In the genomic region with DNA sequence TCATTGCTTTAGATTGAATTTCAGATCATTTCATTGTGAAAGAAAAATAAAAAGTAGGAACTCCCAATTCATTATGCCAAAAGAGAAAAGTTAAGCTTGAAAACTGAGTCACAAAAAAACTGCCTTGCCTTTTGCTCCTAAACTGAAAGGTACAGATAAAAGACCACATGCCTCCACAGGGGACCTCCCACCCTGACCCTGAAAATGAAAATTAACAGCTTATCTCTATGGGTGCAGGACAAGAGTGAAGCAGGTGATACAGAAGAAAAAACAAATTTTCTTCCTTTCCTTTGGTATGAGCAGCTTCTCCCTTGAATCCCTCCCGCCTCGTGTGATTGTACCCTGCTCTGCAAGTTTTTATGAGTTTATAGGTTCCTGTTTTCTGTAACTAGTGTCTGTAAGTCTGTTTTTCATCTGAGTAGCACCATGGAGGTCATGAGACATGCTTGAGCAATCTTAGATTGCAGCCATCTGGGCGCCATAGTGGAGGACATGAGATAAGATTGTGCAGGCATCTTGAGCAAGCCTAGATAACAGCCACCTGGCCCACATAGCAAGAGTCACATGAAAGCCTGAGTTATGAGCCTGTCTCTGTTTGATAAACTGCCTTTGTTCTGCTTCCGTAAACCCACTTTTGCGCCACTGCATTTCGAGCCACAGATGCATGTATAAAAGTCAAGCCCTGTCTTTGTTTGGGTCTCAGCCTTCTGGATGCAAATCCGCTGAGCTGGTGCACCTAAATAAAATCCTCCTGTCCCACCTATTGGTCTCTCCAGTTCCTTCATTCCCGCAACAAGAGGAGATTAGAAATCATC, we compare ENCODE assay signal across 20 cellular contexts. TPM values are rescaled to one million over a fixed set of nuclear protein-coding genes. Genes with fewer than 3 reads are reported as not detected.
A peak's percentile ranks its signal among the peaks of the same experiment; 100 is the strongest.
DNase-seq lines count a peak whose midpoint lies in the region; TF ChIP-seq lines count a peak whose summit lies in the region.
"Had no signal": no experiment of that assay in that cellular context is flagged by ENCODE, and none has a peak within 500 bp of the region (broad histone marks: within the 10 kb centered on the region; RNA-seq: fewer than 3 reads in every experiment).

No MANE protein-coding gene starts in this region.

- no TSS peak for BruUV-seq in Caco-2 (replicated peaks; lab: Mats Ljungman, UMichigan)

- H3K4me1 Mint-ChIP-seq in Caco-2 (ENCODE audit: low read depth, unreplicated experiment), result no peaks in the 10 kb centered on the region
- H3K4me1 Mint-ChIP-seq: activated T-helper 17 cell treated with anti-CD3 and anti-CD28 coated beads, Interleukin-2, amount 50 U/mL, for 72 hours had no signal

- H3K9me3 ChIP-seq in Caco-2 (peaks cover 44% of the 10 kb centered on the region), ovary (peaks cover 0 to 7% of the 10 kb centered on the region in 2 donors)

- WGBS in lower leg skin, 2 donors, result 86 to 89% methylated on average over 8 of the region's 8 CpGs
- WGBS in ovary, 3 donors, result 71 to 83% (median 73%) methylated on average over 8 of the region's 8 CpGs

- H3K36me3 Mint-ChIP-seq in Caco-2 (ENCODE audit: insufficient read depth, unreplicated experiment), result peaks cover 4% of the 10 kb centered on the region

- CTCF ChIA-PET in Caco-2 (lab: Charles Lee), result no interaction called here

- no peaks in the 10 kb centered on the region for H3K27me3 Mint-ChIP-seq in Caco-2 (ENCODE audit: insufficient read depth, unreplicated experiment)

- POLR2A ChIA-PET in Caco-2 (lab: Charles Lee), result no interaction called here

- H3K27ac ChIP-seq in ovary, result no peak overlapping the region
- H3K27ac ChIP-seq: coronary artery, epithelial cell of prostate, Peyer's patch, right atrium auricular region had no signal

- H3K27ac Mint-ChIP-seq in Caco-2 (ENCODE audit: unreplicated experiment), result no peak overlapping the region
- H3K27ac Mint-ChIP-seq: activated CD4-positive, alpha-beta memory T cell treated with anti-CD3 and anti-CD28 coated beads for 36 hours; activated T-helper 17 cell treated with anti-CD3 and anti-CD28 coated beads, Interleukin-2, amount 50 U/mL, for 72 hours had no signal

- TF ChIP-seq CTCF in Caco-2 (IDR thresholded peaks at IDR 0.05; ENCODE audit: insufficient read depth in 1 of 2, low read depth in 1 of 2, low read length in 1 of 2, severe bottlenecking in 1 of 2, unreplicated experiment in 1 of 2) (no peak), fibroblast of pulmonary artery (IDR thresholded peaks at IDR 0.05; ENCODE audit: low read length, missing control alignments) (no peak), lower leg skin (IDR thresholded peaks at IDR 0.05) (no peak), ovary (IDR thresholded peaks at IDR 0.05) (no peak)

- no peak for TF ChIP-seq EP300 in ovary (IDR thresholded peaks at IDR 0.05)

- DNase-seq in Caco-2, result peak; percentile 37 to 41
- peak; percentile 19 to 24 for DNase-seq in Kasumi-1 (lab: John Stamatoyannopoulos, UW)
- DNase-seq in RKO (ENCODE audit: low spot score), result peak; percentile 14
- peak; percentile 14 for DNase-seq in fibroblast of pulmonary artery (ENCODE audit: low read depth)
- DNase-seq in lower leg skin (ENCODE audit: low spot score in 2 of 2), result no peak
- DNase-seq in COLO668 (lab: John Stamatoyannopoulos, UW; ENCODE audit: unreplicated experiment), result no peak
- DNase-seq in stimulated activated naive CD4-positive, alpha-beta T cell (lab: John Stamatoyannopoulos, UW), result no peak
- DNase-seq in ovary, result no peak
- DNase-seq: activated CD4-positive, alpha-beta memory T cell treated with anti-CD3 and anti-CD28 coated beads for 36 hours; glutamatergic neuron; GOT3; kidney; midbrain; NCI-H1417 treated with DMSO at 0.1 percent for 48 hours; Peyer's patch; SW 1271 had no signal

- H3K4me1 ChIP-seq in Caco-2, result no peaks in the 10 kb centered on the region
- no peaks in the 10 kb centered on the region for H3K4me1 ChIP-seq in ovary (ENCODE audit: insufficient read depth)
- H3K4me1 ChIP-seq: Peyer's patch, right atrium auricular region had no signal

- peaks cover 43% of the 10 kb centered on the region for H3K9me3 Mint-ChIP-seq in Caco-2 (ENCODE audit: unreplicated experiment)

- no peaks in the 10 kb centered on the region for H3K27me3 ChIP-seq in Caco-2 (replicated peaks; ENCODE audit: control insufficient read depth, insufficient read depth, low read length)
- H3K27me3 ChIP-seq in ovary, result no peaks in the 10 kb centered on the region
- H3K27me3 ChIP-seq: Peyer's patch, right atrium auricular region had no signal

- TF ChIP-seq POLR2A in lower leg skin (IDR thresholded peaks at IDR 0.05) (no peak), ovary (IDR thresholded peaks at IDR 0.05) (no peak)

- H3K36me3 ChIP-seq in Caco-2 (ENCODE audit: control insufficient read depth, insufficient read depth, low read length) (no peaks in the 10 kb centered on the region), ovary (no peaks in the 10 kb centered on the region)
- H3K36me3 ChIP-seq: Peyer's patch, right atrium auricular region had no signal

- no peak overlapping the region for H3K4me3 ChIP-seq in Caco-2 (ENCODE audit: low read depth, low read length)
- no peak overlapping the region for H3K4me3 ChIP-seq in fibroblast of pulmonary artery (replicated peaks; ENCODE audit: low read depth, low read length)
- no peak overlapping the region for H3K4me3 ChIP-seq in lower leg skin (ENCODE audit: low read depth, poor library complexity, severe bottlenecking)
- no peak overlapping the region for H3K4me3 ChIP-seq in ovary
- H3K4me3 ChIP-seq: coronary artery, Peyer's patch, right atrium auricular region had no signal

- intact Hi-C loops in Caco-2 (cut with micrococcal nuclease; ENCODE audit: unreplicated experiment) (no loop called here), lower leg skin (cut with DNase I; ENCODE audit: low total_unique reads) (no loop called here), ovary (cut with DNase I) (no loop called here)

- no peak overlapping the region for H3K4me3 Mint-ChIP-seq in Caco-2 (ENCODE audit: unreplicated experiment)
- H3K4me3 Mint-ChIP-seq: activated CD4-positive, alpha-beta memory T cell treated with anti-CD3 and anti-CD28 coated beads for 36 hours; activated T-helper 17 cell treated with anti-CD3 and anti-CD28 coated beads, Interleukin-2, amount 50 U/mL, for 72 hours had no signal

RNA-seq across cellular contexts. Expression of a gene that starts 56.2 kb away (rescaled TPM):
- total RNA-seq in Caco-2 (2022) (62.9 and 69.6 TPM in 2 replicates), lower leg skin (10 to 100 TPM; 74.8 to 87.8 (median 80.0) TPM), ovary (10 to 100 TPM; 69.9 to 91.6 (median 81.4) TPM)
- 100 to 1,000 TPM in 1 of 2 donors, 10 to 100 TPM in 1; 82.4 to 118 TPM for polyA plus RNA-seq in ovary

Comparison
In these comparisons a context has a peak if more than half of its experiments do, and no peak if none do; other contexts are left out.
1. DNase-seq: peak in Caco-2 (2 of 2), Kasumi-1 (2 of 2), RKO (single experiment) and fibroblast of pulmonary artery (single experiment); none in lower leg skin (0 of 2), COLO668 (single experiment), stimulated activated naive CD4-positive, alpha-beta T cell (0 of 6) and ovary (0 of 5).